In the genomic region with DNA sequence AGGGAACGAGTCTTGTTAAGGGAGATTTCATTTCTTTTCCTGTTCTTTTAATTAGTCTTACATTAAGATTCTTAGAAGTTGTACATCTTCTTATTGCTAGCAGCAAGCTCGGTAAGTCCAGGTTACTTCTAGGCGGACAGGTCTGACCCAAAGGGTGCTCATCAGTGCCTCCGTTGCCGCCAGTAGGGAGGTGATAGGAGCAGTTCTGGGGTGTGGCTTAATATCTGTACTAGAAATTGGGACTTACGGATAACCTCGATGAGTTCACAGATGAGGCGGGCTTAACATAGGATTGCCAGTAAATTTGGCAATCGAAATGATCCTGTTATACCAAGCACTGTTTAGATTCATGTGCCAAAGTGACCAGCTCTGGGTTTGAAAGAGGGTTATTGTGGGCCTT, we compare ENCODE assay signal across 28 cellular contexts.
DNase-seq lines count a peak whose midpoint lies in the region; ATAC-seq, FAIRE-seq and TF ChIP-seq lines count a peak whose summit lies in the region.
"Had no signal": no experiment of that assay in that cellular context is flagged by ENCODE, and none has a peak within 500 bp of the region (broad histone marks: within the 10 kb centered on the region; RNA-seq: fewer than 3 reads in every experiment).

No MANE protein-coding gene starts in this region.

- FAIRE-seq in GM12891 (lab: Jason Lieb, UNC), result no peak
- FAIRE-seq: colon, urothelium cell line had no signal

- TF ChIP-seq CTCF in right atrium auricular region (IDR thresholded peaks at IDR 0.05) (no peak), gastroesophageal sphincter (IDR thresholded peaks at IDR 0.05) (no peak), progenitor cell of endocrine pancreas (IDR thresholded peaks at IDR 0.05; ENCODE audit: unreplicated experiment) (no peak), type B pancreatic cell (conservative IDR thresholded peaks at IDR 0.05) (no peak)

- H3K4me3 ChIP-seq in right atrium auricular region (no peak overlapping the region), gastroesophageal sphincter (no peak overlapping the region)
- H3K4me3 ChIP-seq: esophagus muscularis mucosa, GM12878, Peyer's patch had no signal

- TF ChIP-seq POLR2A in gastroesophageal sphincter (IDR thresholded peaks at IDR 0.05) (no peak), GM12891 (IDR thresholded peaks at IDR 0.05; ENCODE audit: low read depth, low read length) (no peak)

- no peak overlapping the region for H3K4me3 Mint-ChIP-seq in progenitor cell of endocrine pancreas (ENCODE audit: low read depth)
- peak overlapping the region; percentile 18 for H3K4me3 Mint-ChIP-seq in type B pancreatic cell
- H3K4me3 Mint-ChIP-seq in activated naive CD8-positive, alpha-beta T cell treated with anti-CD3 and anti-CD28 coated beads for 36 hours, result no peak overlapping the region
- H3K4me3 Mint-ChIP-seq: activated T-cell treated with anti-CD3 and anti-CD28 coated beads, Interleukin-2, amount 50 U/mL, for 24 hours; stimulated activated naive CD8-positive, alpha-beta T cell treated with anti-CD3 and anti-CD28 coated beads, Interleukin-15, Interleukin-2, amounts not matched to agents 100 ng/mL and 50 ng/mL, for 24 hours; T-helper 1 cell treated with Interleukin-12 subunit alpha and Interleukin-12 subunit beta and Interleukin-4 antibody, amounts not matched to agents 30 μg/mL and 1 μg/mL, for 36 hours had no signal

- H3K4me1 Mint-ChIP-seq in progenitor cell of endocrine pancreas (ENCODE audit: low read depth) (peaks cover 36% of the 10 kb centered on the region), type B pancreatic cell (ENCODE audit: unreplicated experiment) (peaks cover 43% of the 10 kb centered on the region)
- no peaks in the 10 kb centered on the region for H3K4me1 Mint-ChIP-seq in activated naive CD8-positive, alpha-beta T cell treated with anti-CD3 and anti-CD28 coated beads for 36 hours

- DNase-seq in left ventricle myocardium superior, result no peak
- DNase-seq in right atrium auricular region (ENCODE audit: low spot score), result no peak
- no peak for DNase-seq in progenitor cell of endocrine pancreas (ENCODE audit: low spot score, unreplicated experiment)
- no peak for DNase-seq in type B pancreatic cell (ENCODE audit: extremely low spot score, unreplicated experiment)
- DNase-seq in GM12891 (ENCODE audit: insufficient read length, low spot score), result no peak
- DNase-seq in activated naive CD8-positive, alpha-beta T cell treated with anti-CD3 and anti-CD28 coated beads for 36 hours, result no peak
- no peak for DNase-seq in NCI-H345 (lab: John Stamatoyannopoulos, UW)
- DNase-seq: activated CD4-positive, alpha-beta T cell treated with anti-CD3 and anti-CD28 coated beads for 48 hours; activated gamma-delta T cell treated with Interleukin-2 at 50 U/mL for 16 hours; activated T-cell treated with anti-CD3 and anti-CD28 coated beads, Interleukin-2, amount 50 U/mL, for 24 hours; Caco-2; DND-41; effector memory CD4-positive, alpha-beta T cell; islet precursor cell; Kasumi-1; NCI-H1694; NCI-H526; occipital lobe; Peyer's patch had no signal

- H3K36me3 ChIP-seq in right atrium auricular region (peaks cover 38% of the 10 kb centered on the region), gastroesophageal sphincter (peaks cover 0 to 28% of the 10 kb centered on the region in 2 donors)

- H3K4me1 ChIP-seq in right atrium auricular region (peaks cover 0 to 82% of the 10 kb centered on the region in 2 donors), gastroesophageal sphincter (peaks cover 33 to 98% (median 43%) of the 10 kb centered on the region in 3 donors)

- H3K27me3 ChIP-seq in right atrium auricular region (no peaks in the 10 kb centered on the region), gastroesophageal sphincter (no peaks in the 10 kb centered on the region)
- H3K27me3 ChIP-seq: esophagus muscularis mucosa, Peyer's patch had no signal

- WGBS in gastroesophageal sphincter (ENCODE audit: low coverage in 1 of 2), 2 donors, result 71 to 89% methylated on average over 9 of the region's 9 CpGs

- intact Hi-C loops in left ventricle myocardium superior (cut with micrococcal nuclease), result no loop called here

- ATAC-seq in left ventricle myocardium superior (peak; percentile 8), gastroesophageal sphincter (no peak)
- ATAC-seq: GM12878, HCT116 had no signal

- H3K27ac Mint-ChIP-seq in progenitor cell of endocrine pancreas (peak overlapping the region; percentile 68), type B pancreatic cell (peak overlapping the region; percentile 93)
- H3K27ac Mint-ChIP-seq in activated naive CD8-positive, alpha-beta T cell treated with anti-CD3 and anti-CD28 coated beads for 36 hours, result no peak overlapping the region
- H3K27ac Mint-ChIP-seq: activated T-cell treated with anti-CD3 and anti-CD28 coated beads, Interleukin-2, amount 50 U/mL, for 24 hours; stimulated activated naive CD8-positive, alpha-beta T cell treated with anti-CD3 and anti-CD28 coated beads, Interleukin-15, Interleukin-2, amounts not matched to agents 100 ng/mL and 50 ng/mL, for 24 hours; T-helper 1 cell treated with Interleukin-12 subunit alpha and Interleukin-12 subunit beta and Interleukin-4 antibody, amounts not matched to agents 30 μg/mL and 1 μg/mL, for 36 hours had no signal

- H3K36me3 Mint-ChIP-seq in progenitor cell of endocrine pancreas (ENCODE audit: insufficient read depth) (peaks cover 8% of the 10 kb centered on the region), type B pancreatic cell (peaks cover 37% of the 10 kb centered on the region)
- peaks cover 2% of the 10 kb centered on the region for H3K36me3 Mint-ChIP-seq in activated naive CD8-positive, alpha-beta T cell treated with anti-CD3 and anti-CD28 coated beads for 36 hours

- H3K9me3 Mint-ChIP-seq in progenitor cell of endocrine pancreas (ENCODE audit: low read depth) (no peaks in the 10 kb centered on the region), type B pancreatic cell (no peaks in the 10 kb centered on the region)
- H3K9me3 Mint-ChIP-seq in activated naive CD8-positive, alpha-beta T cell treated with anti-CD3 and anti-CD28 coated beads for 36 hours, result no peaks in the 10 kb centered on the region
- H3K9me3 Mint-ChIP-seq: activated T-cell treated with anti-CD3 and anti-CD28 coated beads, Interleukin-2, amount 50 U/mL, for 24 hours; stimulated activated naive CD8-positive, alpha-beta T cell treated with anti-CD3 and anti-CD28 coated beads, Interleukin-15, Interleukin-2, amounts not matched to agents 100 ng/mL and 50 ng/mL, for 24 hours; T-helper 1 cell treated with Interleukin-12 subunit alpha and Interleukin-12 subunit beta and Interleukin-4 antibody, amounts not matched to agents 30 μg/mL and 1 μg/mL, for 36 hours had no signal

- no peaks in the 10 kb centered on the region for H3K9me3 ChIP-seq in right atrium auricular region
- no peaks in the 10 kb centered on the region for H3K9me3 ChIP-seq in gastroesophageal sphincter
- H3K9me3 ChIP-seq: Caco-2, esophagus muscularis mucosa, Peyer's patch had no signal

- peak overlapping the region in 1 of 2 donors; percentile 25 for H3K27ac ChIP-seq in right atrium auricular region
- peak overlapping the region in 3 of 4 donors; percentile 53 to 99 (median 98) for H3K27ac ChIP-seq in gastroesophageal sphincter
- H3K27ac ChIP-seq: HL-60 had no signal

- no peak for TF ChIP-seq EP300 in gastroesophageal sphincter (IDR thresholded peaks at IDR 0.05)

- H3K27me3 Mint-ChIP-seq in progenitor cell of endocrine pancreas (no peaks in the 10 kb centered on the region), type B pancreatic cell (no peaks in the 10 kb centered on the region)
- H3K27me3 Mint-ChIP-seq in activated naive CD8-positive, alpha-beta T cell treated with anti-CD3 and anti-CD28 coated beads for 36 hours, result no peaks in the 10 kb centered on the region
- H3K27me3 Mint-ChIP-seq: activated T-cell treated with anti-CD3 and anti-CD28 coated beads, Interleukin-2, amount 50 U/mL, for 24 hours; stimulated activated naive CD8-positive, alpha-beta T cell treated with anti-CD3 and anti-CD28 coated beads, Interleukin-15, Interleukin-2, amounts not matched to agents 100 ng/mL and 50 ng/mL, for 24 hours had no signal

TF ChIP-seq in GM12891, 5 proteins besides CTCF, POLR2A, EP300 and RAD21:
- TF ChIP-seq POU2F2 (IDR thresholded peaks at IDR 0.05; ENCODE audit: low read depth, low read length), result no peak
- no peak for TF ChIP-seq TAF1 (IDR thresholded peaks at IDR 0.05; ENCODE audit: low read depth, low read length)
- no peak for TF ChIP-seq PAX5 (IDR thresholded peaks at IDR 0.05; ENCODE audit: insufficient read depth, low read length, severe bottlenecking)
- no peak for TF ChIP-seq POLR2AphosphoS5 (IDR thresholded peaks at IDR 0.05; ENCODE audit: low read depth, low read length)
- TF ChIP-seq SPI1 (IDR thresholded peaks at IDR 0.05; ENCODE audit: low read depth, low read length), result no peak
